Comparison of ENCODE assay signal across 1 cellular context in the genomic region with DNA sequence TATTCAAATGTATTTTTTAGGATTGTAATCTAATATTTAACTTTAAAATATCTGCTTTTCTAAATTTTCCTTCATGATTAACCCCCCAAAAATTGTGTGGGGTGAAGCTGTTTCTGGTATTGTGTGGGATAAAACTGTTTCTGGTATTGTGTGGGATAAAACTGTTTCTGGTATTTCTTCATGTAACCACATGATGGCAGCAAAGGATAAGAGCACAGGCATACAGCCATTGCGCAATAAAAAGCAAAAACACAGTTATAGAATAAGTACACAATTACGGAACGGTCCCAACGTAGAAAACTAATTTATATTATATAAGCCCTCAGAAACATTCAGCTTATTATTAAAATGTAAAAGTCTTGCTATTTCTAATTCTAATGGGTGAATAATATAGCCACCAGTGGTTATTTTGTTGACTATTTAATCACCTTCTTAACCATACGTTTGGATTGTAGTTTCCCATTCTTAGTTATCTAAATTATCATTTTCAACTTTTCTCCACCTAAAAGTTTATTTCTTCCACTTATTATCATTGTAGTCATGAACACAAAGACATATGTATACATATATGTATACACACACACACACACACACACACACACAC.
TF ChIP-seq lines count a peak whose summit lies in the region.

No MANE protein-coding gene starts in this region.

TF ChIP-seq in GM23338, 12 proteins besides CTCF, POLR2A, EP300 and RAD21 (continued from another document):
- TF ChIP-seq REST (IDR thresholded peaks at IDR 0.05; ENCODE audit: unreplicated experiment) (no peak), CREB1 (CRISPR knock-in tag; IDR thresholded peaks at IDR 0.05; ENCODE audit: low read depth) (no peak)
